In the genomic region with DNA sequence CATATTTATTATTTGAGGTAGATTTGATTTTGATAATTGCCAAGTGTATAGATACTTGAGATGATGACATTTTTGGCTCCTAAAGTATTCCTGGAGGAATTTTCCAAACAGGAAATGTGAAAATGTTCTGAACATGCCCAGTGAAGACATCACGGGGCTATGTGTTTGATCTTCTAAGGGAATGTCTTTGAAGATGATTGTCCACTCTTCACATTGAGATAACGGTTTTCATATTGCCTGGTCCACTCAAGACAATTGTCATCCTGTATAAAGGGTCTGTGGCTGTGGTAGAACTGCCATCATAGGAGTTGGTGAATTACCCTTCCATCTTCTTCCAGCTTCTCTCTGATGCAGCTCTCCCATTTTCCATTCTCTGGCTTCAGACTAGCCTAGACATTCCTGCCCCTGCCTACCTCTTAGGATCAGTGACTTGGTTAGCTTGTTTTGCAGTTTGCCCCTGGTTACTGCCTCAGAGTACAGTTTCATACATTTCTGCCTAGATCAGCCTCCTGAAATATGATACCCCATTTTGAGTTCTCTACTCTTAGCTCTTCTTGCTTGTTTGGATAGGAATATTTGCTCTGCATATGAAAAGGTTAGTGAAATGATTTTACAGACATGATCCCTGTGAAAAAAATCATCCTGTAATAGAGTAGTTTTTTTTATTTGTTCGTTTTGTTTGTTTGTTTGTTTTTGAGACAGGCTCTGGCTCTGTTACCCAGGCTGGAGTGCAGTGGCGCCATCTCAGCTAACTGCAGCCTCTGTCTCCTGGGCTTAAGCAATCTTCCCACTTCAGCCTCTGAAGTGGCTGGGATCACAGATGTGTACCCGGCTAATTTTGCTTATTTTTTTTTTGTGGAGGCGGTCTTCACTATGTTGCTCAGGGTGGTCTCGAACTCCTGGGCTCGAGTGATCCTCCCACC, we compare ENCODE assay signal across 16 cellular contexts.
A peak's percentile ranks its signal among the peaks of the same experiment; 100 is the strongest.
DNase-seq lines count a peak whose midpoint lies in the region; ATAC-seq and TF ChIP-seq lines count a peak whose summit lies in the region.
"Had no signal": no experiment of that assay in that cellular context is flagged by ENCODE, and none has a peak within 500 bp of the region (broad histone marks: within the 10 kb centered on the region; RNA-seq: fewer than 3 reads in every experiment).

No MANE protein-coding gene starts in this region.

- H3K36me3 Mint-ChIP-seq in activated naive CD4-positive, alpha-beta T cell treated with anti-CD3 and anti-CD28 coated beads, Interleukin-2, amount 50 U/mL, for 24 hours: peaks cover 11% of the 10 kb centered on the region
- peaks cover 60% of the 10 kb centered on the region for H3K36me3 Mint-ChIP-seq in central memory CD8-positive, alpha-beta T cell (ENCODE audit: insufficient read depth)

- TF ChIP-seq POLR2A in GM18505 (IDR thresholded peaks at IDR 0.05; ENCODE audit: borderline replicate concordance, extremely low read depth, insufficient read depth, insufficient read length): no peak

- H3K27ac Mint-ChIP-seq in activated naive CD4-positive, alpha-beta T cell treated with anti-CD3 and anti-CD28 coated beads, Interleukin-2, amount 50 U/mL, for 24 hours: peak overlapping the region; percentile 86
- H3K27ac Mint-ChIP-seq in central memory CD8-positive, alpha-beta T cell (ENCODE audit: low read depth): peak overlapping the region; percentile 9

- H3K27me3 Mint-ChIP-seq in activated naive CD4-positive, alpha-beta T cell treated with anti-CD3 and anti-CD28 coated beads, Interleukin-2, amount 50 U/mL, for 24 hours: no peaks in the 10 kb centered on the region
- H3K27me3 Mint-ChIP-seq in central memory CD8-positive, alpha-beta T cell: no peaks in the 10 kb centered on the region

- no peak for ATAC-seq in central memory CD8-positive, alpha-beta T cell (replicated peaks; ENCODE audit: extremely low read depth, poor library complexity, severe bottlenecking)
- no peak for ATAC-seq in GM18505 (IDR thresholded peaks at IDR 0.05; ENCODE audit: unreplicated experiment)
- ATAC-seq in GM18519 (IDR thresholded peaks at IDR 0.05; ENCODE audit: low FRiP score, unreplicated experiment): no peak
- ATAC-seq: mucosa of descending colon, psoas muscle, Right ventricle myocardium inferior had no signal

- no peak for DNase-seq in activated naive CD4-positive, alpha-beta T cell (lab: John Stamatoyannopoulos, UW)
- DNase-seq in NCI-H2196 (lab: John Stamatoyannopoulos, UW; ENCODE audit: unreplicated experiment) (peak; percentile 45), GM10266 (ENCODE audit: extremely low spot score) (no peak)
- no peak for DNase-seq in central memory CD8-positive, alpha-beta T cell (ENCODE audit: low spot score in 2 of 2)
- DNase-seq in stimulated activated CD4-positive, alpha-beta T cell treated with anti-CD3 and anti-CD28 coated beads, Interleukin-4, amount 100 ng/mL, for 4 hours: no peak
- DNase-seq: activated CD8-positive, alpha-beta memory T cell treated with anti-CD3 and anti-CD28 coated beads, Interleukin-2, amount 50 U/mL, for 48 hours; amygdala; dorsolateral prefrontal cortex; H9; MG63; mucosa of descending colon; psoas muscle had no signal

- no peak overlapping the region for H3K4me3 Mint-ChIP-seq in activated naive CD4-positive, alpha-beta T cell treated with anti-CD3 and anti-CD28 coated beads, Interleukin-2, amount 50 U/mL, for 24 hours
- H3K4me3 Mint-ChIP-seq in central memory CD8-positive, alpha-beta T cell: no peak overlapping the region
- H3K4me3 Mint-ChIP-seq: H9 had no signal

- no peaks in the 10 kb centered on the region for H3K9me3 Mint-ChIP-seq in activated naive CD4-positive, alpha-beta T cell treated with anti-CD3 and anti-CD28 coated beads, Interleukin-2, amount 50 U/mL, for 24 hours
- H3K9me3 Mint-ChIP-seq in central memory CD8-positive, alpha-beta T cell: no peaks in the 10 kb centered on the region
- H3K9me3 Mint-ChIP-seq: H9 had no signal

- no peak for TF ChIP-seq CTCF in GM10266 (IDR thresholded peaks at IDR 0.05; ENCODE audit: control insufficient read depth, insufficient read depth, low read depth, missing control alignments)

- peaks cover 36% of the 10 kb centered on the region for H3K4me1 Mint-ChIP-seq in activated naive CD4-positive, alpha-beta T cell treated with anti-CD3 and anti-CD28 coated beads, Interleukin-2, amount 50 U/mL, for 24 hours
- H3K4me1 Mint-ChIP-seq in central memory CD8-positive, alpha-beta T cell: peaks cover 46% of the 10 kb centered on the region
